In the genomic region with DNA sequence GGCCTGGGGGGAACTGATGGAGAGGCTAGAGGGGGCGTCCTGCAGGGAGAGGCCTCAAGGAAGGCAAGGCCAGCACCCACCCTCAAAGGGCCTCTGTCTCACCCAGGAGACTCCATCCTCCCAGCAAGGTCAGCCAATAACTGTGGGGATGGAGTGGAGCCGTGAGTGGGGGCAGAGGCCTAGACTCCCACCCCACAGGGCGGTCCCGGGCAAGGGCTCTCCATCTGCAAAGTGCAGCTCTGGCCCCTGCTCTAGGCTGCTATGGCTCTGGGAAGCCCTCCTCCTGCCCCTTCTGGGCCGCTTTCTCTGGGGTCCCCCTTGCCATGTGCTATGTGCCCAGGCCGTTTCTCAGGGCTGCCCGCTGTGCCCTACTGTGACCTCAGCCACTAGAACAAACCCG, we compare ENCODE assay signal across 2 cellular contexts.
TF ChIP-seq lines count a peak whose summit lies in the region.

No MANE protein-coding gene starts in this region.

TF ChIP-seq in SK-N-SH treated with all-trans-retinoic acid at 6 μM for 48 hours, 23 proteins besides CTCF, POLR2A, EP300 and RAD21:
- no peak for TF ChIP-seq ZNF70 (CRISPR knock-in tag; IDR thresholded peaks at IDR 0.05)
- no peak for TF ChIP-seq TCF4 (CRISPR knock-in tag; IDR thresholded peaks at IDR 0.05; ENCODE audit: borderline replicate concordance)
- TF ChIP-seq, protein P1, sequence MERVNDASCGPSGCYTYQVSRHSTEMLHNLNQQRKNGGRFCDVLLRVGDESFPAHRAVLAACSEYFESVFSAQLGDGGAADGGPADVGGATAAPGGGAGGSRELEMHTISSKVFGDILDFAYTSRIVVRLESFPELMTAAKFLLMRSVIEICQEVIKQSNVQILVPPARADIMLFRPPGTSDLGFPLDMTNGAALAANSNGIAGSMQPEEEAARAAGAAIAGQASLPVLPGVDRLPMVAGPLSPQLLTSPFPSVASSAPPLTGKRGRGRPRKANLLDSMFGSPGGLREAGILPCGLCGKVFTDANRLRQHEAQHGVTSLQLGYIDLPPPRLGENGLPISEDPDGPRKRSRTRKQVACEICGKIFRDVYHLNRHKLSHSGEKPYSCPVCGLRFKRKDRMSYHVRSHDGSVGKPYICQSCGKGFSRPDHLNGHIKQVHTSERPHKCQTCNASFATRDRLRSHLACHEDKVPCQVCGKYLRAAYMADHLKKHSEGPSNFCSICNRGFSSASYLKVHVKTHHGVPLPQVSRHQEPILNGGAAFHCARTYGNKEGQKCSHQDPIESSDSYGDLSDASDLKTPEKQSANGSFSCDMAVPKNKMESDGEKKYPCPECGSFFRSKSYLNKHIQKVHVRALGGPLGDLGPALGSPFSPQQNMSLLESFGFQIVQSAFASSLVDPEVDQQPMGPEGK (CRISPR knock-in tag; IDR thresholded peaks at IDR 0.05; ENCODE audit: borderline replicate concordance), result no peak
- no peak for TF ChIP-seq ISL1 (CRISPR knock-in tag; IDR thresholded peaks at IDR 0.05)
- no peak for TF ChIP-seq TOX (CRISPR knock-in tag; IDR thresholded peaks at IDR 0.05; ENCODE audit: borderline replicate concordance)
- no peak for TF ChIP-seq GLIS3 (CRISPR knock-in tag; IDR thresholded peaks at IDR 0.05)
- no peak for TF ChIP-seq RARB (CRISPR knock-in tag; IDR thresholded peaks at IDR 0.05)
- TF ChIP-seq BACH2 (CRISPR knock-in tag; IDR thresholded peaks at IDR 0.05; ENCODE audit: borderline replicate concordance), result no peak
- no peak for TF ChIP-seq ZNF565 (CRISPR knock-in tag; conservative IDR thresholded peaks at IDR 0.05; ENCODE audit: low read depth)
- no peak for TF ChIP-seq SNAI2 (CRISPR knock-in tag; IDR thresholded peaks at IDR 0.05)
- TF ChIP-seq CSDC2 (CRISPR knock-in tag; IDR thresholded peaks at IDR 0.05), result no peak
- TF ChIP-seq, protein P2, sequence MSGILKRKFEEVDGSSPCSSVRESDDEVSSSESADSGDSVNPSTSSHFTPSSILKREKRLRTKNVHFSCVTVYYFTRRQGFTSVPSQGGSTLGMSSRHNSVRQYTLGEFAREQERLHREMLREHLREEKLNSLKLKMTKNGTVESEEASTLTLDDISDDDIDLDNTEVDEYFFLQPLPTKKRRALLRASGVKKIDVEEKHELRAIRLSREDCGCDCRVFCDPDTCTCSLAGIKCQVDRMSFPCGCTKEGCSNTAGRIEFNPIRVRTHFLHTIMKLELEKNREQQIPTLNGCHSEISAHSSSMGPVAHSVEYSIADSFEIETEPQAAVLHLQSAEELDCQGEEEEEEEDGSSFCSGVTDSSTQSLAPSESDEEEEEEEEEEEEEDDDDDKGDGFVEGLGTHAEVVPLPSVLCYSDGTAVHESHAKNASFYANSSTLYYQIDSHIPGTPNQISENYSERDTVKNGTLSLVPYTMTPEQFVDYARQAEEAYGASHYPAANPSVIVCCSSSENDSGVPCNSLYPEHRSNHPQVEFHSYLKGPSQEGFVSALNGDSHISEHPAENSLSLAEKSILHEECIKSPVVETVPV (CRISPR knock-in tag; IDR thresholded peaks at IDR 0.05), result no peak
- no peak for TF ChIP-seq ZFP3 (CRISPR knock-in tag; IDR thresholded peaks at IDR 0.05)
- TF ChIP-seq ARNTL (CRISPR knock-in tag; IDR thresholded peaks at IDR 0.05; ENCODE audit: borderline replicate concordance, low read depth), result no peak
- TF ChIP-seq ZC3H10 (CRISPR knock-in tag; IDR thresholded peaks at IDR 0.05), result no peak
- TF ChIP-seq ESRRG (CRISPR knock-in tag; IDR thresholded peaks at IDR 0.05), result no peak
- no peak for TF ChIP-seq ZNF8 (CRISPR knock-in tag; IDR thresholded peaks at IDR 0.05)
- TF ChIP-seq, protein P3, sequence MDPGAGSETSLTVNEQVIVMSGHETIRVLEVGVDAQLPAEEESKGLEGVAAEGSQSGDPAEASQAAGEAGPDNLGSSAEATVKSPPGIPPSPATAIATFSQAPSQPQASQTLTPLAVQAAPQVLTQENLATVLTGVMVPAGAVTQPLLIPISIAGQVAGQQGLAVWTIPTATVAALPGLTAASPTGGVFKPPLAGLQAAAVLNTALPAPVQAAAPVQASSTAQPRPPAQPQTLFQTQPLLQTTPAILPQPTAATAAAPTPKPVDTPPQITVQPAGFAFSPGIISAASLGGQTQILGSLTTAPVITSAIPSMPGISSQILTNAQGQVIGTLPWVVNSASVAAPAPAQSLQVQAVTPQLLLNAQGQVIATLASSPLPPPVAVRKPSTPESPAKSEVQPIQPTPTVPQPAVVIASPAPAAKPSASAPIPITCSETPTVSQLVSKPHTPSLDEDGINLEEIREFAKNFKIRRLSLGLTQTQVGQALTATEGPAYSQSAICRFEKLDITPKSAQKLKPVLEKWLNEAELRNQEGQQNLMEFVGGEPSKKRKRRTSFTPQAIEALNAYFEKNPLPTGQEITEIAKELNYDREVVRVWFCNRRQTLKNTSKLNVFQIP (CRISPR knock-in tag; IDR thresholded peaks at IDR 0.05; ENCODE audit: borderline replicate concordance, low read depth), result no peak
- TF ChIP-seq, protein P4, sequence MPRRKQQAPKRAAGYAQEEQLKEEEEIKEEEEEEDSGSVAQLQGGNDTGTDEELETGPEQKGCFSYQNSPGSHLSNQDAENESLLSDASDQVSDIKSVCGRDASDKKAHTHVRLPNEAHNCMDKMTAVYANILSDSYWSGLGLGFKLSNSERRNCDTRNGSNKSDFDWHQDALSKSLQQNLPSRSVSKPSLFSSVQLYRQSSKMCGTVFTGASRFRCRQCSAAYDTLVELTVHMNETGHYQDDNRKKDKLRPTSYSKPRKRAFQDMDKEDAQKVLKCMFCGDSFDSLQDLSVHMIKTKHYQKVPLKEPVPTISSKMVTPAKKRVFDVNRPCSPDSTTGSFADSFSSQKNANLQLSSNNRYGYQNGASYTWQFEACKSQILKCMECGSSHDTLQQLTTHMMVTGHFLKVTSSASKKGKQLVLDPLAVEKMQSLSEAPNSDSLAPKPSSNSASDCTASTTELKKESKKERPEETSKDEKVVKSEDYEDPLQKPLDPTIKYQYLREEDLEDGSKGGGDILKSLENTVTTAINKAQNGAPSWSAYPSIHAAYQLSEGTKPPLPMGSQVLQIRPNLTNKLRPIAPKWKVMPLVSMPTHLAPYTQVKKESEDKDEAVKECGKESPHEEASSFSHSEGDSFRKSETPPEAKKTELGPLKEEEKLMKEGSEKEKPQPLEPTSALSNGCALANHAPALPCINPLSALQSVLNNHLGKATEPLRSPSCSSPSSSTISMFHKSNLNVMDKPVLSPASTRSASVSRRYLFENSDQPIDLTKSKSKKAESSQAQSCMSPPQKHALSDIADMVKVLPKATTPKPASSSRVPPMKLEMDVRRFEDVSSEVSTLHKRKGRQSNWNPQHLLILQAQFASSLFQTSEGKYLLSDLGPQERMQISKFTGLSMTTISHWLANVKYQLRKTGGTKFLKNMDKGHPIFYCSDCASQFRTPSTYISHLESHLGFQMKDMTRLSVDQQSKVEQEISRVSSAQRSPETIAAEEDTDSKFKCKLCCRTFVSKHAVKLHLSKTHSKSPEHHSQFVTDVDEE (CRISPR knock-in tag; IDR thresholded peaks at IDR 0.05), result no peak
- no peak for TF ChIP-seq ZFP30 (CRISPR knock-in tag; IDR thresholded peaks at IDR 0.05)

TF ChIP-seq in SK-N-SH, 30 proteins besides CTCF, POLR2A, EP300 and RAD21:
- no peak for TF ChIP-seq ELF1 (IDR thresholded peaks at IDR 0.05)
- no peak for TF ChIP-seq TEAD4 (IDR thresholded peaks at IDR 0.05; ENCODE audit: borderline replicate concordance, insufficient read depth)
- TF ChIP-seq YY1 (IDR thresholded peaks at IDR 0.05; ENCODE audit: low read depth), result no peak
- no peak for TF ChIP-seq SMC3 (IDR thresholded peaks at IDR 0.05; ENCODE audit: low read depth, low read length)
- no peak for TF ChIP-seq FOSL2 (IDR thresholded peaks at IDR 0.05; ENCODE audit: borderline replicate concordance, low read depth)
- TF ChIP-seq NRF1 (IDR thresholded peaks at IDR 0.05; ENCODE audit: low read depth, low read length), result no peak
- no peak for TF ChIP-seq RXRA (IDR thresholded peaks at IDR 0.05; ENCODE audit: borderline replicate concordance, low read depth)
- TF ChIP-seq EZH2phosphoT487 (IDR thresholded peaks at IDR 0.05; ENCODE audit: borderline replicate concordance, low read depth), result no peak
- TF ChIP-seq MXI1 (IDR thresholded peaks at IDR 0.05; ENCODE audit: low read depth, low read length), result no peak
- TF ChIP-seq, protein P5, sequence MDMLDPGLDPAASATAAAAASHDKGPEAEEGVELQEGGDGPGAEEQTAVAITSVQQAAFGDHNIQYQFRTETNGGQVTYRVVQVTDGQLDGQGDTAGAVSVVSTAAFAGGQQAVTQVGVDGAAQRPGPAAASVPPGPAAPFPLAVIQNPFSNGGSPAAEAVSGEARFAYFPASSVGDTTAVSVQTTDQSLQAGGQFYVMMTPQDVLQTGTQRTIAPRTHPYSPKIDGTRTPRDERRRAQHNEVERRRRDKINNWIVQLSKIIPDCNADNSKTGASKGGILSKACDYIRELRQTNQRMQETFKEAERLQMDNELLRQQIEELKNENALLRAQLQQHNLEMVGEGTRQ (IDR thresholded peaks at IDR 0.05; ENCODE audit: borderline replicate concordance, low read depth, low read length), result no peak
- TF ChIP-seq TAF1 (IDR thresholded peaks at IDR 0.05; ENCODE audit: borderline replicate concordance, low read depth, low read length), result no peak
- TF ChIP-seq RCOR1 (IDR thresholded peaks at IDR 0.05; ENCODE audit: low read length), result no peak
- TF ChIP-seq GATA2 (CRISPR knock-in tag; IDR thresholded peaks at IDR 0.05), result no peak
- no peak for TF ChIP-seq GABPA (IDR thresholded peaks at IDR 0.05; ENCODE audit: low read depth)
- TF ChIP-seq MEF2A (IDR thresholded peaks at IDR 0.05; ENCODE audit: borderline replicate concordance, low read depth), result no peak
TF ChIP-seq in SK-N-SH: peak in this region for 0.
